In genomic region chr6:69841862-69842261, GRCh38 we compare ENCODE assay signal across 36 cellular contexts. TPM values are rescaled to one million over a fixed set of nuclear protein-coding genes. Genes with fewer than 3 reads are reported as not detected.
"Had no signal": no experiment of that assay in that cellular context is flagged by ENCODE, and none has a peak within 500 bp of the region (broad histone marks: within the 10 kb centered on the region; RNA-seq: fewer than 3 reads in every experiment).

No MANE protein-coding gene starts in this region.

- ATAC-seq: activated CD4-positive, alpha-beta T cell treated with anti-CD3 and anti-CD28 coated beads for 36 hours; activated CD4-positive, CD25-positive, alpha-beta regulatory T cell treated with anti-CD3 and anti-CD28 coated beads, Interleukin-2, amount 50 U/mL, for 24 hours; activated CD8-positive, alpha-beta memory T cell treated with anti-CD3 and anti-CD28 coated beads, Interleukin-2, amount 10 ng/mL, durations not matched to agents 7 days and 5 days; activated CD8-positive, alpha-beta T cell treated with anti-CD3 and anti-CD28 coated beads, Interleukin-2, amount 10 ng/mL, durations not matched to agents 7 days and 5 days; activated naive CD8-positive, alpha-beta T cell treated with anti-CD3 and anti-CD28 coated beads, Interleukin-2, amount 50 U/mL, for 24 hours had no signal

- H3K27ac Mint-ChIP-seq: activated CD4-positive, alpha-beta memory T cell treated with anti-CD3 and anti-CD28 coated beads, Interleukin-2, amount 10 ng/mL, durations not matched to agents 7 days and 5 days; activated CD4-positive, alpha-beta T cell treated with anti-CD3 and anti-CD28 coated beads for 36 hours; activated CD4-positive, alpha-beta T cell treated with anti-CD3 and anti-CD28 coated beads, Interleukin-2, amount 10 ng/mL, durations not matched to agents 7 days and 5 days; activated CD8-positive, alpha-beta memory T cell treated with anti-CD3 and anti-CD28 coated beads, Interleukin-2, amount 10 ng/mL, durations not matched to agents 7 days and 5 days; activated CD8-positive, alpha-beta T cell treated with anti-CD3 and anti-CD28 coated beads, Interleukin-2, amount 10 ng/mL, durations not matched to agents 7 days and 5 days; activated naive CD4-positive, alpha-beta T cell treated with anti-CD3 and anti-CD28 coated beads, Interleukin-2, amount 10 ng/mL, durations not matched to agents 7 days and 5 days; activated naive CD4-positive, alpha-beta T cell treated with anti-CD3 and anti-CD28 coated beads, Interleukin-2, amount 50 U/mL, for 24 hours; activated naive CD8-positive, alpha-beta T cell; activated naive CD8-positive, alpha-beta T cell treated with anti-CD3 and anti-CD28 coated beads, Interleukin-2, amount 10 ng/mL, durations not matched to agents 7 days and 5 days; activated naive CD8-positive, alpha-beta T cell treated with anti-CD3 and anti-CD28 coated beads, Interleukin-2, amount 50 U/mL, for 24 hours; activated T-cell treated with anti-CD3 and anti-CD28 coated beads, Interleukin-2, amount 50 U/mL, for 24 hours; activated T-helper 2 cell treated with anti-CD3 and anti-CD28 coated beads, Interferon-gamma antibody, Interleukin-2, Interleukin-4, amounts not matched to agents 10 μg/mL and 5 μg/mL and 100 μg/mL, durations not matched to agents 14 hours and 24 hours and 36 hours; brain; T-helper 1 cell treated with Interleukin-12 subunit alpha and Interleukin-12 subunit beta and Interleukin-4 antibody, amounts not matched to agents 30 μg/mL and 1 μg/mL, for 36 hours; T-helper 2 cell treated with Interferon-gamma antibody and Interleukin-4, amounts not matched to agents 5 μg/mL and 100 μg/mL, for 36 hours had no signal

- H3K4me1 ChIP-seq: ascending aorta had no signal

- H3K27ac ChIP-seq: ascending aorta, cardiac muscle cell, VCaP had no signal

- H3K9me3 Mint-ChIP-seq: activated CD4-positive, alpha-beta memory T cell treated with anti-CD3 and anti-CD28 coated beads, Interleukin-2, amount 10 ng/mL, durations not matched to agents 7 days and 5 days; activated CD4-positive, alpha-beta T cell treated with anti-CD3 and anti-CD28 coated beads, Interleukin-2, amount 10 ng/mL, durations not matched to agents 7 days and 5 days; activated naive CD4-positive, alpha-beta T cell treated with anti-CD3 and anti-CD28 coated beads, Interleukin-2, amount 10 ng/mL, durations not matched to agents 7 days and 5 days; activated naive CD4-positive, alpha-beta T cell treated with anti-CD3 and anti-CD28 coated beads, Interleukin-2, amount 50 U/mL, for 24 hours; activated naive CD8-positive, alpha-beta T cell treated with anti-CD3 and anti-CD28 coated beads, Interleukin-2, amount 10 ng/mL, durations not matched to agents 7 days and 5 days; activated naive CD8-positive, alpha-beta T cell treated with anti-CD3 and anti-CD28 coated beads, Interleukin-2, amount 50 U/mL, for 24 hours; activated T-cell treated with anti-CD3 and anti-CD28 coated beads, Interleukin-2, amount 50 U/mL, for 24 hours; activated T-helper 2 cell treated with anti-CD3 and anti-CD28 coated beads, Interferon-gamma antibody, Interleukin-2, Interleukin-4, amounts not matched to agents 10 μg/mL and 5 μg/mL and 100 μg/mL, durations not matched to agents 14 hours and 24 hours and 36 hours; brain; T-helper 1 cell treated with Interleukin-12 subunit alpha and Interleukin-12 subunit beta and Interleukin-4 antibody, amounts not matched to agents 30 μg/mL and 1 μg/mL, for 36 hours; T-helper 2 cell treated with Interferon-gamma antibody and Interleukin-4, amounts not matched to agents 5 μg/mL and 100 μg/mL, for 36 hours had no signal

- DNase-seq: activated CD4-positive, alpha-beta memory T cell treated with anti-CD3 and anti-CD28 coated beads, Interleukin-2, amount 10 ng/mL, durations not matched to agents 7 days and 5 days; activated CD4-positive, alpha-beta T cell treated with anti-CD3 and anti-CD28 coated beads for 1 hour; activated CD4-positive, alpha-beta T cell treated with anti-CD3 and anti-CD28 coated beads for 36 hours; activated CD4-positive, alpha-beta T cell treated with anti-CD3 and anti-CD28 coated beads for 48 hours; activated CD4-positive, alpha-beta T cell treated with anti-CD3 and anti-CD28 coated beads, Interleukin-2, amount 10 ng/mL, durations not matched to agents 7 days and 5 days; activated CD4-positive, alpha-beta T cell treated with anti-CD3 and anti-CD28 coated beads, Interleukin-2, amount 50 U/mL, for 48 hours; activated CD4-positive, CD25-positive, alpha-beta regulatory T cell; activated CD8-positive, alpha-beta memory T cell treated with anti-CD3 and anti-CD28 coated beads for 24 hours; activated CD8-positive, alpha-beta memory T cell treated with anti-CD3 and anti-CD28 coated beads, Interleukin-2, amount 10 ng/mL, durations not matched to agents 7 days and 5 days; activated CD8-positive, alpha-beta memory T cell treated with anti-CD3 and anti-CD28 coated beads, Interleukin-2, amount 50 U/mL, for 48 hours; activated CD8-positive, alpha-beta T cell treated with anti-CD3 and anti-CD28 coated beads, Interleukin-2, amount 10 ng/mL, durations not matched to agents 7 days and 5 days; activated effector memory CD4-positive, alpha-beta T cell treated with Interleukin-2 at 50 U/mL for 16 hours; activated gamma-delta T cell; activated naive CD4-positive, alpha-beta T cell treated with anti-CD3 and anti-CD28 coated beads, Interleukin-2, amount 10 ng/mL, durations not matched to agents 7 days and 5 days; activated naive CD4-positive, alpha-beta T cell treated with Interleukin-2 at 50 U/mL for 16 hours; activated naive CD8-positive, alpha-beta T cell treated with anti-CD3 and anti-CD28 coated beads, Interleukin-2, amount 10 ng/mL, durations not matched to agents 7 days and 5 days; activated naive CD8-positive, alpha-beta T cell treated with anti-CD3 and anti-CD28 coated beads, Interleukin-2, amount 50 U/mL, for 24 hours; activated T-cell treated with anti-CD3 and anti-CD28 coated beads, Interleukin-2, amount 50 U/mL, for 24 hours; activated T-cell treated with anti-CD3 and anti-CD28 coated beads, Interleukin-2, amount 50 U/mL, for 48 hours; amygdala; anterior cingulate cortex; central memory CD4-positive, alpha-beta T cell; T-helper 1 cell; T-helper 2 cell; T-helper 9 cell had no signal

- H3K4me1 Mint-ChIP-seq: activated CD4-positive, alpha-beta memory T cell treated with anti-CD3 and anti-CD28 coated beads, Interleukin-2, amount 10 ng/mL, durations not matched to agents 7 days and 5 days; activated CD4-positive, alpha-beta T cell treated with anti-CD3 and anti-CD28 coated beads for 36 hours; activated CD4-positive, alpha-beta T cell treated with anti-CD3 and anti-CD28 coated beads, Interleukin-2, amount 10 ng/mL, durations not matched to agents 7 days and 5 days; activated CD8-positive, alpha-beta memory T cell treated with anti-CD3 and anti-CD28 coated beads, Interleukin-2, amount 10 ng/mL, durations not matched to agents 7 days and 5 days; activated naive CD4-positive, alpha-beta T cell treated with anti-CD3 and anti-CD28 coated beads, Interleukin-2, amount 10 ng/mL, durations not matched to agents 7 days and 5 days; activated naive CD4-positive, alpha-beta T cell treated with anti-CD3 and anti-CD28 coated beads, Interleukin-2, amount 50 U/mL, for 24 hours; activated naive CD8-positive, alpha-beta T cell treated with anti-CD3 and anti-CD28 coated beads, Interleukin-2, amount 10 ng/mL, durations not matched to agents 7 days and 5 days; activated naive CD8-positive, alpha-beta T cell treated with anti-CD3 and anti-CD28 coated beads, Interleukin-2, amount 50 U/mL, for 24 hours had no signal

- H3K27me3 ChIP-seq: ascending aorta, cardiac muscle cell had no signal

- H3K4me3 ChIP-seq: ascending aorta, cardiac muscle cell had no signal

- H3K36me3 Mint-ChIP-seq: activated CD8-positive, alpha-beta memory T cell treated with anti-CD3 and anti-CD28 coated beads, Interleukin-2, amount 10 ng/mL, durations not matched to agents 7 days and 5 days; activated naive CD4-positive, alpha-beta T cell treated with anti-CD3 and anti-CD28 coated beads, Interleukin-2, amount 10 ng/mL, durations not matched to agents 7 days and 5 days; activated naive CD4-positive, alpha-beta T cell treated with anti-CD3 and anti-CD28 coated beads, Interleukin-2, amount 50 U/mL, for 24 hours; activated naive CD8-positive, alpha-beta T cell; activated naive CD8-positive, alpha-beta T cell treated with anti-CD3 and anti-CD28 coated beads, Interleukin-2, amount 10 ng/mL, durations not matched to agents 7 days and 5 days; brain had no signal

- H3K4me3 Mint-ChIP-seq: activated CD4-positive, alpha-beta memory T cell treated with anti-CD3 and anti-CD28 coated beads, Interleukin-2, amount 10 ng/mL, durations not matched to agents 7 days and 5 days; activated CD4-positive, alpha-beta T cell treated with anti-CD3 and anti-CD28 coated beads for 36 hours; activated CD4-positive, alpha-beta T cell treated with anti-CD3 and anti-CD28 coated beads, Interleukin-2, amount 10 ng/mL, durations not matched to agents 7 days and 5 days; activated CD8-positive, alpha-beta memory T cell treated with anti-CD3 and anti-CD28 coated beads, Interleukin-2, amount 10 ng/mL, durations not matched to agents 7 days and 5 days; activated CD8-positive, alpha-beta T cell treated with anti-CD3 and anti-CD28 coated beads, Interleukin-2, amount 10 ng/mL, durations not matched to agents 7 days and 5 days; activated naive CD4-positive, alpha-beta T cell treated with anti-CD3 and anti-CD28 coated beads, Interleukin-2, amount 10 ng/mL, durations not matched to agents 7 days and 5 days; activated naive CD4-positive, alpha-beta T cell treated with anti-CD3 and anti-CD28 coated beads, Interleukin-2, amount 50 U/mL, for 24 hours; activated naive CD8-positive, alpha-beta T cell; activated naive CD8-positive, alpha-beta T cell treated with anti-CD3 and anti-CD28 coated beads, Interleukin-2, amount 10 ng/mL, durations not matched to agents 7 days and 5 days; activated naive CD8-positive, alpha-beta T cell treated with anti-CD3 and anti-CD28 coated beads, Interleukin-2, amount 50 U/mL, for 24 hours; activated T-cell treated with anti-CD3 and anti-CD28 coated beads, Interleukin-2, amount 50 U/mL, for 24 hours; brain; T-helper 1 cell treated with Interleukin-12 subunit alpha and Interleukin-12 subunit beta and Interleukin-4 antibody, amounts not matched to agents 30 μg/mL and 1 μg/mL, for 36 hours; T-helper 2 cell treated with Interferon-gamma antibody and Interleukin-4, amounts not matched to agents 5 μg/mL and 100 μg/mL, for 36 hours had no signal

RNA-seq across cellular contexts. Expression of gene COL19A1, which starts 24.5 kb away (rescaled TPM):
- total RNA-seq: activated CD4-positive, alpha-beta T cell treated with anti-CD3 and anti-CD28 coated beads for 36 hours; activated CD4-positive, alpha-beta T cell treated with anti-CD3 and anti-CD28 coated beads, Interleukin-2, amount 10 ng/mL, durations not matched to agents 7 days and 5 days; activated CD8-positive, alpha-beta T cell treated with anti-CD3 and anti-CD28 coated beads, Interleukin-2, amount 10 ng/mL, durations not matched to agents 7 days and 5 days; ascending aorta; bronchial epithelial cell had no signal
